In genomic region chr6:140036176-140036575, GRCh38 we compare ENCODE assay signal across 16 cellular contexts.
"Had no signal": no experiment of that assay in that cellular context is flagged by ENCODE, and none has a peak within 500 bp of the region (broad histone marks: within the 10 kb centered on the region; RNA-seq: fewer than 3 reads in every experiment).

No MANE protein-coding gene starts in this region.

- ATAC-seq: gastroesophageal sphincter; naive thymus-derived CD4-positive, alpha-beta T cell; sciatic nerve; stimulated activated memory B cell treated with anti-CD40 and anti-IgM and Interleukin-4, amounts not matched to agents 10 μg/mL and 1 μg/mL and 100 μg/mL, for 72 hours; upper lobe of right lung had no signal

- H3K9me3 Mint-ChIP-seq: stimulated activated memory B cell treated with anti-CD40 and anti-IgM and Interleukin-4, amounts not matched to agents 10 μg/mL and 1 μg/mL and 100 μg/mL, for 72 hours; stimulated activated naive CD8-positive, alpha-beta T cell treated with anti-CD3 and anti-CD28 coated beads, Interleukin-15, Interleukin-2, amounts not matched to agents 100 ng/mL and 50 ng/mL, for 24 hours had no signal

- H3K27ac Mint-ChIP-seq: naive thymus-derived CD4-positive, alpha-beta T cell; nephron progenitor cell; stimulated activated memory B cell treated with anti-CD40 and anti-IgM and Interleukin-4, amounts not matched to agents 10 μg/mL and 1 μg/mL and 100 μg/mL, for 72 hours; stimulated activated naive CD8-positive, alpha-beta T cell treated with anti-CD3 and anti-CD28 coated beads, Interleukin-15, Interleukin-2, amounts not matched to agents 100 ng/mL and 50 ng/mL, for 24 hours had no signal

- H3K27me3 Mint-ChIP-seq: stimulated activated memory B cell treated with anti-CD40 and anti-IgM and Interleukin-4, amounts not matched to agents 10 μg/mL and 1 μg/mL and 100 μg/mL, for 72 hours had no signal

- H3K4me1 Mint-ChIP-seq: nephron progenitor cell; stimulated activated memory B cell treated with anti-CD40 and anti-IgM and Interleukin-4, amounts not matched to agents 10 μg/mL and 1 μg/mL and 100 μg/mL, for 72 hours had no signal

- DNase-seq: dermis blood vessel endothelial cell; esophagus squamous epithelium; foreskin fibroblast; kidney glomerular epithelial cell; naive thymus-derived CD4-positive, alpha-beta T cell; nephron progenitor cell; spleen; stimulated activated CD4-positive, alpha-beta T cell treated with anti-CD3 and anti-CD28 coated beads, Interleukin-15, amount 100 ng/mL, for 24 hours; stimulated activated CD4-positive, alpha-beta T cell treated with anti-CD3 and anti-CD28 coated beads, Interleukin-1b, Interleukin-23, amount 100 ng/mL, for 48 hours; stimulated activated CD4-positive, alpha-beta T cell treated with anti-CD3 and anti-CD28 coated beads, Interleukin-4, amount 100 ng/mL, for 24 hours; tibial artery; upper lobe of right lung had no signal

- H3K36me3 Mint-ChIP-seq: naive thymus-derived CD4-positive, alpha-beta T cell; stimulated activated memory B cell treated with anti-CD40 and anti-IgM and Interleukin-4, amounts not matched to agents 10 μg/mL and 1 μg/mL and 100 μg/mL, for 72 hours had no signal

- H3K4me3 Mint-ChIP-seq: naive thymus-derived CD4-positive, alpha-beta T cell; nephron progenitor cell; stimulated activated memory B cell treated with anti-CD40 and anti-IgM and Interleukin-4, amounts not matched to agents 10 μg/mL and 1 μg/mL and 100 μg/mL, for 72 hours; stimulated activated naive CD8-positive, alpha-beta T cell treated with anti-CD3 and anti-CD28 coated beads, Interleukin-15, Interleukin-2, amounts not matched to agents 100 ng/mL and 50 ng/mL, for 24 hours had no signal
